ENCODE assay signal across 24 cellular contexts in genomic region chr7:76121044-76121443, GRCh38.
DNase-seq lines count a peak whose midpoint lies in the region; ATAC-seq, FAIRE-seq and TF ChIP-seq lines count a peak whose summit lies in the region.
"Had no signal": no experiment of that assay in that cellular context is flagged by ENCODE, and none has a peak within 500 bp of the region (broad histone marks: within the 10 kb centered on the region; RNA-seq: fewer than 3 reads in every experiment).

No MANE protein-coding gene starts in this region.

- no peak for TF ChIP-seq RAD21 in K562 (CRISPR knock-in tag; conservative IDR thresholded peaks at IDR 0.05 in 1 of 2, IDR thresholded peaks at IDR 0.05 in 1 of 2)

- no peak for TF ChIP-seq EP300 in K562 (IDR thresholded peaks at IDR 0.05; ENCODE audit: low read length)

- H2AK5ac ChIP-seq in trophoblast cell (ENCODE audit: low read length), result no peak overlapping the region

- intact Hi-C loops in activated naive CD4-positive, alpha-beta T cell treated with anti-CD3 and anti-CD28 coated beads for 36 hours (cut with micrococcal nuclease), result no loop called here
- intact Hi-C loops in K562 (cut with micrococcal nuclease) (no loop called here), posterior cingulate gyrus (cut with DNase I) (no loop called here)

- no peaks in the 10 kb centered on the region for H3K79me1 ChIP-seq in trophoblast cell (ENCODE audit: low read length)

- H3K27me3 ChIP-seq in K562 (ENCODE audit: control insufficient read depth in 2 of 2, insufficient read depth in 2 of 2, low read length in 2 of 2) (no peaks in the 10 kb centered on the region), trophoblast cell (ENCODE audit: insufficient read depth, low read length) (no peaks in the 10 kb centered on the region)
- H3K27me3 ChIP-seq: BLaER1 treated with 17β-estradiol and CSF1 and Interleukin-3, amounts not matched to agents 10 nM and 100 nM; MG63; SJSA1 had no signal

- no peaks in the 10 kb centered on the region for H4K20me1 ChIP-seq in K562 (replicated peaks; ENCODE audit: control insufficient read depth, insufficient read depth, low read length)
- H4K20me1 ChIP-seq: BLaER1 treated with 17β-estradiol and CSF1 and Interleukin-3, amounts not matched to agents 10 nM and 100 nM had no signal

- H3K9me1 ChIP-seq in K562 (ENCODE audit: control insufficient read depth, insufficient read depth, low read length), result no peaks in the 10 kb centered on the region

- DNase-seq in activated naive CD4-positive, alpha-beta T cell treated with anti-CD3 and anti-CD28 coated beads for 36 hours, result no peak
- DNase-seq in NCI-H146 treated with DMSO at 0.1 percent for 48 hours (lab: John Stamatoyannopoulos, UW; ENCODE audit: unreplicated experiment) (peak; percentile 9), K562 (ENCODE audit: extremely low read depth in 1 of 4, low spot score in 3 of 4) (no peak), trophoblast cell (no peak), posterior cingulate gyrus (no peak)
- DNase-seq in activated naive CD8-positive, alpha-beta T cell treated with anti-CD3 and anti-CD28 coated beads, Interleukin-2, amount 50 U/mL, for 24 hours, result no peak
- DNase-seq: 8988T; CD4-positive, alpha-beta T cell; H9; KG1; MG63; NCI-H187 treated with DMSO at 0.1 percent for 48 hours; NCI-H2171 treated with DMSO at 0.1 percent for 48 hours; NCI-H345; NCI-H510A treated with DMSO at 0.1 percent for 48 hours; NCI-H774; PC-3 had no signal

- H3K36me3 ChIP-seq in K562 (ENCODE audit: control insufficient read depth, insufficient read depth, low read length) (no peaks in the 10 kb centered on the region), trophoblast cell (ENCODE audit: control insufficient read depth in 1 of 2, insufficient read depth in 2 of 2, low read length in 2 of 2) (no peaks in the 10 kb centered on the region)
- H3K36me3 ChIP-seq: BLaER1 treated with 17β-estradiol and CSF1 and Interleukin-3, amounts not matched to agents 10 nM and 100 nM; MG63; SJSA1 had no signal

- H3K4me1 Mint-ChIP-seq in activated naive CD4-positive, alpha-beta T cell treated with anti-CD3 and anti-CD28 coated beads, Interleukin-2, amount 50 U/mL, for 24 hours, result peaks cover 25% of the 10 kb centered on the region
- H3K4me1 Mint-ChIP-seq in activated naive CD4-positive, alpha-beta T cell treated with anti-CD3 and anti-CD28 coated beads for 36 hours (ENCODE audit: low read depth), result peaks cover 16% of the 10 kb centered on the region
- H3K4me1 Mint-ChIP-seq in activated naive CD8-positive, alpha-beta T cell treated with anti-CD3 and anti-CD28 coated beads, Interleukin-2, amount 50 U/mL, for 24 hours, result peaks cover 13% of the 10 kb centered on the region

- no peak overlapping the region for H4K8ac ChIP-seq in trophoblast cell (ENCODE audit: low read depth, low read length)

- H3K9ac ChIP-seq in K562 (ENCODE audit: insufficient read depth in 1 of 2, low read depth in 2 of 2, low read length in 2 of 2) (no peak overlapping the region), trophoblast cell (ENCODE audit: low read length) (no peak overlapping the region)
- H3K9ac ChIP-seq: BLaER1 treated with 17β-estradiol and CSF1 and Interleukin-3, amounts not matched to agents 10 nM and 100 nM had no signal

- no peak overlapping the region for H4K12ac ChIP-seq in trophoblast cell (ENCODE audit: low read depth, low read length)

- H4K91ac ChIP-seq in trophoblast cell (ENCODE audit: low read depth, low read length), result no peak overlapping the region

- H3K27ac ChIP-seq in K562 (ENCODE audit: extremely low read depth, low read depth, low read length), result no peak overlapping the region
- H3K27ac ChIP-seq in trophoblast cell (ENCODE audit: low read depth, low read length), result no peak overlapping the region
- H3K27ac ChIP-seq: BLaER1 treated with 17β-estradiol and CSF1 and Interleukin-3, amounts not matched to agents 10 nM and 100 nM; SJSA1 had no signal

- H3K4me2 ChIP-seq in K562 (ENCODE audit: insufficient read depth, low read length), result no peak overlapping the region
- no peak overlapping the region for H3K4me2 ChIP-seq in trophoblast cell (ENCODE audit: low read length)
- H3K4me2 ChIP-seq: BLaER1 treated with 17β-estradiol and CSF1 and Interleukin-3, amounts not matched to agents 10 nM and 100 nM; GM23338 had no signal

- no peaks in the 10 kb centered on the region for H3K9me3 Mint-ChIP-seq in activated naive CD4-positive, alpha-beta T cell treated with anti-CD3 and anti-CD28 coated beads, Interleukin-2, amount 50 U/mL, for 24 hours
- no peaks in the 10 kb centered on the region for H3K9me3 Mint-ChIP-seq in activated naive CD4-positive, alpha-beta T cell treated with anti-CD3 and anti-CD28 coated beads for 36 hours
- no peaks in the 10 kb centered on the region for H3K9me3 Mint-ChIP-seq in activated naive CD8-positive, alpha-beta T cell treated with anti-CD3 and anti-CD28 coated beads, Interleukin-2, amount 50 U/mL, for 24 hours
- H3K9me3 Mint-ChIP-seq: CD4-positive, alpha-beta T cell; GM23338; H9 had no signal

- no peak overlapping the region for H2BK12ac ChIP-seq in trophoblast cell (ENCODE audit: low read length)

- H3K4ac ChIP-seq in trophoblast cell (ENCODE audit: low read depth, low read length), result no peak overlapping the region

- ATAC-seq in K562, result peak; percentile 33; the same call in 2 of the 3 replicates
- no peak for ATAC-seq in activated naive CD8-positive, alpha-beta T cell treated with anti-CD3 and anti-CD28 coated beads, Interleukin-2, amount 50 U/mL, for 24 hours
- ATAC-seq: GM23338, PC-3, Right ventricle myocardium inferior had no signal

- in situ Hi-C loops in K562 (cut with MboI), result no loop called here

- H3K4me3 Mint-ChIP-seq in activated naive CD4-positive, alpha-beta T cell treated with anti-CD3 and anti-CD28 coated beads, Interleukin-2, amount 50 U/mL, for 24 hours, result no peak overlapping the region
- H3K4me3 Mint-ChIP-seq in activated naive CD4-positive, alpha-beta T cell treated with anti-CD3 and anti-CD28 coated beads for 36 hours, result no peak overlapping the region
- H3K4me3 Mint-ChIP-seq in activated naive CD8-positive, alpha-beta T cell treated with anti-CD3 and anti-CD28 coated beads, Interleukin-2, amount 50 U/mL, for 24 hours, result no peak overlapping the region
- H3K4me3 Mint-ChIP-seq: CD4-positive, alpha-beta T cell; GM23338; H9 had no signal

- no peaks in the 10 kb centered on the region for H3K9me3 ChIP-seq in K562 (replicated peaks; ENCODE audit: control insufficient read depth, insufficient read depth, low read depth, low read length)
- no peaks in the 10 kb centered on the region for H3K9me3 ChIP-seq in trophoblast cell (ENCODE audit: insufficient read depth, low read depth, low read length)
- H3K9me3 ChIP-seq: BLaER1 treated with 17β-estradiol and CSF1 and Interleukin-3, amounts not matched to agents 10 nM and 100 nM; MG63; SJSA1 had no signal

- H3K36me3 Mint-ChIP-seq in activated naive CD4-positive, alpha-beta T cell treated with anti-CD3 and anti-CD28 coated beads, Interleukin-2, amount 50 U/mL, for 24 hours, result peaks cover 3% of the 10 kb centered on the region
- no peaks in the 10 kb centered on the region for H3K36me3 Mint-ChIP-seq in activated naive CD4-positive, alpha-beta T cell treated with anti-CD3 and anti-CD28 coated beads for 36 hours (ENCODE audit: low read depth)
- H3K36me3 Mint-ChIP-seq in activated naive CD8-positive, alpha-beta T cell treated with anti-CD3 and anti-CD28 coated beads, Interleukin-2, amount 50 U/mL, for 24 hours (ENCODE audit: low read depth), result no peaks in the 10 kb centered on the region

- peak overlapping the region; percentile 22 for H2BK120ac ChIP-seq in trophoblast cell (ENCODE audit: insufficient read depth, low read length, poor library complexity)

- no peak overlapping the region for H2BK5ac ChIP-seq in trophoblast cell (ENCODE audit: low read depth, low read length, poor library complexity)

- POLR2A ChIA-PET in K562 (lab: Yijun Ruan, JAX), result no interaction called here

- no peak for FAIRE-seq in K562 (lab: Jason Lieb, UNC)
- FAIRE-seq: D721Med, HTR-8/SVneo had no signal

- peaks cover 0 to 4% of the 10 kb centered on the region in 2 experiments; a peak in 3 of 5 replicates for H3K4me1 ChIP-seq in K562 (replicated peaks in 1 of 2; ENCODE audit: control insufficient read depth in 2 of 2, insufficient read depth in 2 of 2, low read length in 2 of 2)
- H3K4me1 ChIP-seq in trophoblast cell (ENCODE audit: control insufficient read depth in 1 of 2, insufficient read depth in 2 of 2, low read length in 2 of 2), result no peaks in the 10 kb centered on the region

- TF ChIP-seq POLR2A in K562 (conservative IDR thresholded peaks at IDR 0.05), result no peak

- H2AFZ ChIP-seq in K562 (ENCODE audit: low read depth, low read length) (no peak overlapping the region), trophoblast cell (ENCODE audit: insufficient read depth, low read length, poor library complexity) (no peak overlapping the region)
- H2AFZ ChIP-seq: GM23338 had no signal

- TF ChIP-seq CTCF in K562 (IDR thresholded peaks at IDR 0.05 in 2 of 3, conservative IDR thresholded peaks at IDR 0.05 in 1 of 3; ENCODE audit: insufficient read depth in 2 of 3, low read depth in 1 of 3, low read length in 3 of 3), result no peak

- no peaks in the 10 kb centered on the region for H3K27me3 Mint-ChIP-seq in activated naive CD4-positive, alpha-beta T cell treated with anti-CD3 and anti-CD28 coated beads, Interleukin-2, amount 50 U/mL, for 24 hours
- H3K27me3 Mint-ChIP-seq in activated naive CD4-positive, alpha-beta T cell treated with anti-CD3 and anti-CD28 coated beads for 36 hours (ENCODE audit: low read depth), result no peaks in the 10 kb centered on the region
- no peaks in the 10 kb centered on the region for H3K27me3 Mint-ChIP-seq in activated naive CD8-positive, alpha-beta T cell treated with anti-CD3 and anti-CD28 coated beads, Interleukin-2, amount 50 U/mL, for 24 hours
- H3K27me3 Mint-ChIP-seq: CD4-positive, alpha-beta T cell had no signal

- H3K4me3 ChIP-seq in K562 (no peak overlapping the region), trophoblast cell (ENCODE audit: low read depth, low read length) (no peak overlapping the region)
- H3K4me3 ChIP-seq: BLaER1 treated with 17β-estradiol and CSF1 and Interleukin-3, amounts not matched to agents 10 nM and 100 nM; GM23338; MG63; SJSA1 had no signal

- H3K18ac ChIP-seq in trophoblast cell (ENCODE audit: low read length), result no peak overlapping the region

- peak overlapping the region; percentile 14 for H3K27ac Mint-ChIP-seq in activated naive CD4-positive, alpha-beta T cell treated with anti-CD3 and anti-CD28 coated beads, Interleukin-2, amount 50 U/mL, for 24 hours
- H3K27ac Mint-ChIP-seq in activated naive CD4-positive, alpha-beta T cell treated with anti-CD3 and anti-CD28 coated beads for 36 hours, result no peak overlapping the region
- no peak overlapping the region for H3K27ac Mint-ChIP-seq in activated naive CD8-positive, alpha-beta T cell treated with anti-CD3 and anti-CD28 coated beads, Interleukin-2, amount 50 U/mL, for 24 hours
- H3K27ac Mint-ChIP-seq: CD4-positive, alpha-beta T cell; GM23338 had no signal

- no peak overlapping the region for H3K23ac ChIP-seq in trophoblast cell (ENCODE audit: low read length)

- 15% methylated on average over 3 of the region's 3 CpGs for WGBS in K562 (ENCODE audit: insufficient coverage, low coverage, missing lambda C conversion rate)
- WGBS in trophoblast cell (ENCODE audit: extremely low coverage, insufficient coverage, insufficient read length), result no CpG with 5 or more reads among the region's 3 CpGs

- H3K79me2 ChIP-seq in K562 (ENCODE audit: control insufficient read depth, insufficient read depth, low read length), result no peaks in the 10 kb centered on the region
- H3K79me2 ChIP-seq in trophoblast cell (ENCODE audit: control insufficient read depth, insufficient read depth, low read length, poor library complexity), result no peaks in the 10 kb centered on the region

- CTCF ChIA-PET in activated naive CD4-positive, alpha-beta T cell treated with anti-CD3 and anti-CD28 coated beads for 36 hours (lab: Charles Lee), result no interaction called here
- CTCF ChIA-PET in K562 (lab: Yijun Ruan, JAX; ENCODE audit: low intra/inter-chr PET ratio), result no interaction called here

- H3K14ac ChIP-seq in trophoblast cell (ENCODE audit: low read length), result no peak overlapping the region

- no TSS peak for BruUV-seq in K562 (replicated peaks; lab: Mats Ljungman, UMichigan)
